8 cellular contexts compared by ENCODE assay signal in the genomic region with DNA sequence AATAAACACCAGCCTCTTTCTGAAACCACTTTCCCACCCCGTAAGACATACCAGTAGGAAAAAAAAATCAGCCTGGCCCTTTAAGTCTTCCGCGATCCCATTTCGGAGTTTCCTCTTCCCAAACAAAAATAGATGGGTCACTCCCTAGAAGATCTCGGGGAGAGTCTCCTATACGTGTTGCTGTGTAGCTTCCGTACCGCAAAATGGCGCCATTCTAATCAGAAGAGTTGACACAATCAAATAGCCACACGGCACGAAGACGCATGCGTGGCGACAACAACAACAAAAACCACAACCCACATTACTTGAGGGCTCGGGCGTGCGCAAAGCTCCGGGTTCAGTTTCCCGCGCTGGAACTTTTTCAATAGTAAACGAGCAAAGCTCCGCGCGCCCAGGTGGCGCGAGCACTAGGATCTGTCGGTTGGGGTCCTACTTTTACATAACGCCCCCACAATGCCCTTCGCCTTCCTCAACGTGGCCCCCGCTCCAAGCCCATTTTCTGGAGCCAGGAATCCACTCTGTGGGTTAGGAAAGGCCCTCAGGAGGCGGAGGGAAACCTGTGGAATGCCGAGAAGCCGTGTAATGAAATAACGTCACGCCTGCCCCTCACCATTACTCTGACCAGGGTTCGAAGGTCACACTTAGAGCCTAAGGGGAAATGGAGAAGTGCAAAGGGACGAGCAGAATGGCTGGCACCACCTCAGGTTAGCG. TPM values are rescaled to one million over a fixed set of nuclear protein-coding genes. Genes with fewer than 3 reads are reported as not detected.
A peak's percentile ranks its signal among the peaks of the same experiment; 100 is the strongest.
DNase-seq lines count a peak whose midpoint lies in the region; ATAC-seq lines count a peak whose summit lies in the region.

A gene (minus strand): TSS at position 208 of the 711 bp plus-strand sequence. CDS start 519 bp downstream, outside the sequence.

- H3K27ac ChIP-seq in caudate nucleus (ENCODE audit: low read depth, low read length) = peak within 1 kb of the TSS; percentile 95

- DNase-seq in GM04503 (ENCODE audit: low read depth) (peak; percentile 85), NCI-H460 (ENCODE audit: extremely low read depth, low read depth) (peak; percentile 88), caudate nucleus (lab: John Stamatoyannopoulos, UW) (peak in 60 of 61 donors; percentile 18 to 96 (median 79)), inferior parietal cortex (ENCODE audit: extremely low spot score) (peak; percentile 98), smooth muscle cell of the brain vasculature (ENCODE audit: low read depth, low spot score) (peak; percentile 84)
- peak; percentile 85 for DNase-seq in activated CD4-positive, CD25-positive, alpha-beta regulatory T cell treated with anti-CD3 and anti-CD28 coated beads, Interleukin-2, amount 50 U/mL, for 16 hours (ENCODE audit: low read depth, low spot score)

- ATAC-seq in HG03159 (IDR thresholded peaks at IDR 0.05; ENCODE audit: unreplicated experiment) (peak; percentile 29), HG02840 (IDR thresholded peaks at IDR 0.05; ENCODE audit: low FRiP score, unreplicated experiment) (no peak)

RNA-seq across cellular contexts. Expression of the gene that starts here (rescaled TPM):
- 11.6 and 11.7 TPM in 2 replicates for total RNA-seq in NCI-H460 (2014; rRNA removed; shearing (Covaris generic))
- polyA plus RNA-seq in NCI-H460 (2014; cell fraction: nucleus; rRNA removed) = 7.9 and 14.3 TPM in 2 replicates
